10 cellular contexts compared by ENCODE assay signal in the genomic region with DNA sequence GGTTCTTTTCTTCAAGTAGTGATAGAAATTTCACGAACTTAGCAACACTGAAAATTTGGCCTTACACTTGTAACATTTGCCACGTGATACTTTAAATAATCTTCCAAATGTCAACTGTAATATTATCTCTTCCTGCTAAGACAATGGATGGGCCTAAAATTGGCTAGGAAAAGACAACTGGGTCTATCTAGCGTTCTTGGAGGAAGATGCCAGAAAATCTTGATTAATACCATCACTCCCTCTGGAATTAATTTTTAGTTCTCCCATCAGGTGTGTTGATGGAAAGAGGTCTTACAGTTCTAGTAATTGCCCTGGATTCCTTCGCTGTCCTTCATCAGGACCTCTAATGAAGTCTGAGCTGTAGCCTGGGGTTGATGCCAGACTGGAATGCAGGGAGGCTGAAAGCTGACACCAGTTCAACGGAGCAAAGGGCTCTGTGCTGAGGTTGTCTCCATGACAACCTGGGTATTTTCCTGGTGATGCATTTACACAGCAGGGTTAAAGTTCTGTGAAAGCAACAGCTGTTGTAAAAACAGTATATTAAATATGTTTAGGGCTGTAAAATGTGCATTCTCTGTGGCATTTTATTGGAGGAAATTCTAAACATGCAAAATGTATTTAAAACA.
DNase-seq lines count a peak whose midpoint lies in the region; ATAC-seq and TF ChIP-seq lines count a peak whose summit lies in the region.
"Had no signal": no experiment of that assay in that cellular context is flagged by ENCODE, and none has a peak within 500 bp of the region (broad histone marks: within the 10 kb centered on the region; RNA-seq: fewer than 3 reads in every experiment).

No MANE protein-coding gene starts in this region.

- TF ChIP-seq CTCF in fibroblast of mammary gland (conservative IDR thresholded peaks at IDR 0.05; ENCODE audit: control insufficient read depth, insufficient read depth, low read depth, low read length) = no peak
- no peak for TF ChIP-seq CTCF in GM10266 (IDR thresholded peaks at IDR 0.05; ENCODE audit: control insufficient read depth, insufficient read depth, low read depth, missing control alignments)

- DNase-seq in H4 (ENCODE audit: low spot score) (peak; percentile 85), NCI-H69 (lab: John Stamatoyannopoulos, UW) (peak; percentile 49), fibroblast of mammary gland (ENCODE audit: low read depth) (peak; percentile 96), pons (ENCODE audit: low spot score) (peak; percentile 3), cerebellar nuclear complex (lab: John Stamatoyannopoulos, UW) (no peak), UCSD-AML1 (lab: John Stamatoyannopoulos, UW; ENCODE audit: unreplicated experiment) (no peak), GM10266 (ENCODE audit: extremely low spot score) (no peak)
- DNase-seq: nucleus accumbens, substantia nigra had no signal

- no peak for ATAC-seq in GM19397 (IDR thresholded peaks at IDR 0.05; ENCODE audit: unreplicated experiment)

- no peak overlapping the region for H3K4me3 ChIP-seq in fibroblast of mammary gland (ENCODE audit: control insufficient read depth, low read depth, low read length)

Comparison
In these comparisons a context has a peak if more than half of its experiments do, and no peak if none do; other contexts are left out.
1. DNase-seq: peak in H4 (single experiment), NCI-H69 (single experiment), fibroblast of mammary gland (single experiment) and pons (single experiment); none in cerebellar nuclear complex (0 of 2), UCSD-AML1 (single experiment) and GM10266 (single experiment).